Comparison of ENCODE assay signal across 15 cellular contexts in the genomic region with DNA sequence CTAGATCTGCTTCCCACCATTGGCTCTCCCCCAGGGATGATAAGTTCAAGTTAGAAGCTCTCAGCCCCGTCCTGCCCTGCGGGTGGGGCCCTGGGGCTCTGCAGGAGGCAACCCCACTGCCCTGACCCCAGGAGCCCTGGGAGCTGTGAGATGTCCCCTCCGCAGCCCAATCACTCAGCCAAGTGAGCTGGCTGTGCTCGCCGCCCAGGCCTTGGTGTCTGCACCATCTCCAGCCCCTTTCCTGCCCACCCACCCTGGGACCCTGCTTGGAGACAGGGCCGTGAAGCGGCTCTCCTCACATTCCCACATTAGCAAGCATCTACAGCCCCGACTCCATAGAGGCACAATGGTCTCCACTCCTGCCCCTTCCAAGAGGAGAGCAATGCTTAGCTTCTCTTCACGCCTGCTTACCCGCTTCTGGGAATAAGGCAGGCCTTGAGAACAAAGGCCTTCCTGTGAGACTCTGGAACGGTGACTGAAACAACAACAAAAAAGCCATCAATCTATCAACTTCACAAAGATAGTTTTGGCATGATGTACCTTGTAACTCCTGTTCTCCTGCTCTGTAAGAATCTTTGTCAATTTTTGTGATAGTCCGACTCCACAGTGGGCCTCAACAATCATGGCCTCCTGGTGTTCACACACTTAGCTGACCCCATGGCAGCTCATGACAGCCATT.
A peak's percentile ranks its signal among the peaks of the same experiment; 100 is the strongest.
DNase-seq lines count a peak whose midpoint lies in the region; ATAC-seq and TF ChIP-seq lines count a peak whose summit lies in the region.
"Had no signal": no experiment of that assay in that cellular context is flagged by ENCODE, and none has a peak within 500 bp of the region (broad histone marks: within the 10 kb centered on the region; RNA-seq: fewer than 3 reads in every experiment).

No MANE protein-coding gene starts in this region.

- no peak for ATAC-seq in CD4-positive, alpha-beta T cell (ENCODE audit: poor library complexity)
- ATAC-seq in naive thymus-derived CD4-positive, alpha-beta T cell = no peak
- no peak for ATAC-seq in GM21515 (IDR thresholded peaks at IDR 0.05; ENCODE audit: unreplicated experiment)
- no peak for ATAC-seq in natural killer cell

- H3K36me3 Mint-ChIP-seq in CD4-positive, alpha-beta T cell (ENCODE audit: low read depth) = peaks cover under 1% of the 10 kb centered on the region
- peaks cover 0 to 8% (median 0%) of the 10 kb centered on the region in 5 donors for H3K36me3 Mint-ChIP-seq in naive thymus-derived CD4-positive, alpha-beta T cell
- H3K36me3 Mint-ChIP-seq in natural killer cell = peaks cover 11% of the 10 kb centered on the region

- peak overlapping the region; percentile 68 for H3K27ac Mint-ChIP-seq in CD4-positive, alpha-beta T cell
- peak overlapping the region in 7 of 9 donors; percentile 14 to 81 (median 72) for H3K27ac Mint-ChIP-seq in naive thymus-derived CD4-positive, alpha-beta T cell
- no peak overlapping the region for H3K27ac Mint-ChIP-seq in natural killer cell

- H3K27ac ChIP-seq in CD4-positive, alpha-beta T cell (ENCODE audit: low read depth, low read length) = no peak overlapping the region
- H3K27ac ChIP-seq in VCaP = peak overlapping the region; percentile 7; the same call in 1 of the 2 replicates
- no peak overlapping the region for H3K27ac ChIP-seq in naive thymus-derived CD4-positive, alpha-beta T cell (ENCODE audit: low read depth, low read length)
- peak overlapping the region in 15 of 21 experiments; percentile 10 to 86 (median 60) for H3K27ac ChIP-seq in skin epidermis
- H3K27ac ChIP-seq: SJCRH30 had no signal

- H3K4me1 Mint-ChIP-seq in CD4-positive, alpha-beta T cell (ENCODE audit: low read depth) = peaks cover 31% of the 10 kb centered on the region
- peaks cover 14 to 48% (median 31%) of the 10 kb centered on the region in 7 donors for H3K4me1 Mint-ChIP-seq in naive thymus-derived CD4-positive, alpha-beta T cell
- H3K4me1 Mint-ChIP-seq in natural killer cell = peaks cover 17 to 20% of the 10 kb centered on the region in 2 donors

- H3K4me3 Mint-ChIP-seq in CD4-positive, alpha-beta T cell = no peak overlapping the region
- no peak overlapping the region for H3K4me3 Mint-ChIP-seq in naive thymus-derived CD4-positive, alpha-beta T cell
- H3K4me3 Mint-ChIP-seq in natural killer cell = no peak overlapping the region
- H3K4me3 Mint-ChIP-seq: CD8-positive, alpha-beta memory T cell had no signal

- H3K36me3 ChIP-seq in naive thymus-derived CD4-positive, alpha-beta T cell (ENCODE audit: control insufficient read depth in 2 of 3, insufficient read depth in 3 of 3, low read length in 3 of 3) = no peaks in the 10 kb centered on the region
- H3K36me3 ChIP-seq: HAP-1, SJCRH30 had no signal

- H3K27me3 Mint-ChIP-seq in CD4-positive, alpha-beta T cell = no peaks in the 10 kb centered on the region
- H3K27me3 Mint-ChIP-seq in naive thymus-derived CD4-positive, alpha-beta T cell = no peaks in the 10 kb centered on the region
- peaks cover 11 to 20% of the 10 kb centered on the region in 2 donors for H3K27me3 Mint-ChIP-seq in natural killer cell (ENCODE audit: low read depth in 2 of 2)

- H3K4me1 ChIP-seq in naive thymus-derived CD4-positive, alpha-beta T cell (ENCODE audit: control insufficient read depth in 2 of 2, insufficient read depth in 2 of 2, low read length in 2 of 2) = peaks cover 10 to 28% of the 10 kb centered on the region in 2 donors
- H3K4me1 ChIP-seq: HAP-1, SJCRH30 had no signal

- CTCF ChIA-PET in CD4-positive, alpha-beta T cell (lab: Charles Lee) = no interaction called here
- CTCF ChIA-PET in naive thymus-derived CD4-positive, alpha-beta T cell (lab: Charles Lee) = no interaction called here

- no peaks in the 10 kb centered on the region for H3K27me3 ChIP-seq in CD4-positive, alpha-beta T cell (ENCODE audit: control insufficient read depth, insufficient read depth, low read length)
- no peaks in the 10 kb centered on the region for H3K27me3 ChIP-seq in naive thymus-derived CD4-positive, alpha-beta T cell (ENCODE audit: control insufficient read depth in 2 of 2, insufficient read depth in 2 of 2, low read length in 2 of 2)
- H3K27me3 ChIP-seq: SJCRH30 had no signal

- intact Hi-C loops in CD4-positive, alpha-beta T cell (cut with DNase I, micrococcal nuclease) = no loop called here
- intact Hi-C loops in naive thymus-derived CD4-positive, alpha-beta T cell (cut with micrococcal nuclease) = no loop called here
- intact Hi-C loops in natural killer cell (cut with micrococcal nuclease) = no loop called here

- TF ChIP-seq CTCF in CD4-positive, alpha-beta T cell (IDR thresholded peaks at IDR 0.05) = no peak
- TF ChIP-seq CTCF in VCaP (conservative IDR thresholded peaks at IDR 0.05) (no peak), natural killer cell (IDR thresholded peaks at IDR 0.05) (no peak)

- POLR2A ChIA-PET in CD4-positive, alpha-beta T cell (lab: Charles Lee) = no interaction called here
- POLR2A ChIA-PET in naive thymus-derived CD4-positive, alpha-beta T cell (lab: Charles Lee) = interaction anchor here (0.6 kb wide), 1 partner anchor 379 kb away, joined by 3 read pairs; no protein-coding TSS in a partner anchor

- H3K4me3 ChIP-seq in naive thymus-derived CD4-positive, alpha-beta T cell (ENCODE audit: low read length) = no peak overlapping the region
- no peak overlapping the region for H3K4me3 ChIP-seq in skin epidermis
- H3K4me3 ChIP-seq: HAP-1, SJCRH30 had no signal

- DNase-seq in CD4-positive, alpha-beta T cell = no peak
- no peak for DNase-seq in naive thymus-derived CD4-positive, alpha-beta T cell
- DNase-seq in natural killer cell (no peak), NCI-H2196 treated with DMSO at 0.1 percent for 48 hours (lab: John Stamatoyannopoulos, UW; ENCODE audit: unreplicated experiment) (no peak)
- DNase-seq: CD8-positive, alpha-beta memory T cell; DMS79; NCI-H1930; NCI-H446; NCI-H69; NK-92 treated with Interleukin-12 subunit alpha and Interleukin-12 subunit beta, amount 100 ng/mL, for 24 hours; SJCRH30 had no signal

- H3K9me3 Mint-ChIP-seq in CD4-positive, alpha-beta T cell = no peaks in the 10 kb centered on the region
- H3K9me3 Mint-ChIP-seq in naive thymus-derived CD4-positive, alpha-beta T cell = peaks cover 0 to 9% (median 0%) of the 10 kb centered on the region in 11 donors
- H3K9me3 Mint-ChIP-seq in natural killer cell = peaks cover 3 to 4% of the 10 kb centered on the region in 2 donors

- H3K9me3 ChIP-seq in CD4-positive, alpha-beta T cell (ENCODE audit: control insufficient read depth, low read length) = no peaks in the 10 kb centered on the region
- H3K9me3 ChIP-seq in naive thymus-derived CD4-positive, alpha-beta T cell (ENCODE audit: control insufficient read depth in 2 of 3, low read length in 3 of 3) = peaks cover 0 to 6% (median 0%) of the 10 kb centered on the region in 3 experiments
- H3K9me3 ChIP-seq: HAP-1, SJCRH30 had no signal

Comparison
In these comparisons a context has a peak if more than half of its experiments do, and no peak if none do; other contexts are left out.
1. H3K27ac ChIP-seq: peak in VCaP (single experiment) and skin epidermis (15 of 21); none in CD4-positive, alpha-beta T cell (single experiment) and naive thymus-derived CD4-positive, alpha-beta T cell (single experiment).
2. H3K27ac Mint-ChIP-seq: peak in CD4-positive, alpha-beta T cell (single experiment) and naive thymus-derived CD4-positive, alpha-beta T cell (7 of 9); none in natural killer cell (0 of 2).